In the genomic region with DNA sequence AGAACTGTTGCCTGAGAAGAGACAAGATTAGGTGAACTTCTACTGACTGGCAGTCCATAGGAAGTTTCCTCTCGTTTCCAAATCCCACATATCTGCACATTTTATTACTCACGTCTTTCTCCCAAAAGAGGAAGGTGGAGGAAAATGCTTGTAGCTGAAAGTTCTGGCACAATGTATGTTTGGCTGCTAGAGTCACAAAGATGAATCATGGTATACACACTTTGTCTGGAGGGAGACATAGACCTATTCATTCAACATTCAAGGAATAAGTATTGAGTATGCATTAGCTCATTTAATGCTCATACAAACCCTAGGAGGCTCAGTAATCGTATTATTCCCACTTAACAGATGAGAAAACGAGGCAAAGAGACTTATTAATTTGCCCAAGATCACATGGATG, we compare ENCODE assay signal across 25 cellular contexts.
A peak's percentile ranks its signal among the peaks of the same experiment; 100 is the strongest.
DNase-seq lines count a peak whose midpoint lies in the region; ATAC-seq, FAIRE-seq and TF ChIP-seq lines count a peak whose summit lies in the region.
"Had no signal": no experiment of that assay in that cellular context is flagged by ENCODE, and none has a peak within 500 bp of the region (broad histone marks: within the 10 kb centered on the region; RNA-seq: fewer than 3 reads in every experiment).

No MANE protein-coding gene starts in this region.

- H3K9ac ChIP-seq in IMR-90 (ENCODE audit: low read depth, low read length) = no peak overlapping the region
- H3K9ac ChIP-seq: BLaER1 had no signal

- no CpG with 5 or more reads among the region's 4 CpGs for WGBS in IMR-90 (ENCODE audit: extremely low coverage in 2 of 2, insufficient read length in 1 of 2), 2 experiments
- 61 to 70% (median 70%) methylated on average over 4 of the region's 4 CpGs for WGBS in small intestine, 3 donors

- H3K56ac ChIP-seq in IMR-90 (ENCODE audit: extremely low read depth, insufficient read depth, low read length) = no peak overlapping the region

- no peak overlapping the region for H4K8ac ChIP-seq in IMR-90 (ENCODE audit: low read depth in 2 of 2, low read length in 2 of 2)

- H3K36me3 ChIP-seq in IMR-90 (ENCODE audit: control insufficient read depth, insufficient read depth, low read length) (no peaks in the 10 kb centered on the region), osteoblast (ENCODE audit: insufficient read depth, low read length) (no peaks in the 10 kb centered on the region), small intestine (ENCODE audit: control insufficient read depth in 2 of 2, insufficient read depth in 2 of 2, low read length in 2 of 2) (no peaks in the 10 kb centered on the region)
- H3K36me3 ChIP-seq: BE2C, BLaER1 had no signal

- dilution Hi-C loops in IMR-90 (cut with HindIII; ENCODE audit: low sequenced_read_pairs, unreplicated experiment) = no loop called here

- H3K79me2 ChIP-seq in osteoblast (ENCODE audit: insufficient read depth, low read length) = no peaks in the 10 kb centered on the region

- no peak overlapping the region for H3K27ac ChIP-seq in IMR-90 (ENCODE audit: insufficient read depth, low read length)
- no peak overlapping the region for H3K27ac ChIP-seq in osteoblast (ENCODE audit: low read depth, low read length)
- H3K27ac ChIP-seq in small intestine (ENCODE audit: low read depth in 1 of 2, low read length in 1 of 2) = no peak overlapping the region
- H3K27ac ChIP-seq: BLaER1 had no signal

- DNase-seq in IMR-90 (peak; percentile 36), cardiac fibroblast (ENCODE audit: low read depth in 2 of 2) (peak; percentile 8 to 32), osteoblast (ENCODE audit: insufficient read length, low spot score, missing footprints) (peak; percentile 27), small intestine (no peak)
- DNase-seq: 8988T; ACHN; BE2C; C1 segment of cervical spinal cord; CD4-positive, alpha-beta memory T cell; CD4-positive, CD25-positive, alpha-beta regulatory T cell; CD8-positive, alpha-beta memory T cell; COR-L47; DMS 273 treated with DMSO at 0.1 percent for 48 hours; DMS153; DMS79; DND-41; EL; GDM1 had no signal

- H3K4me2 ChIP-seq in IMR-90 (ENCODE audit: low read depth, low read length) = no peak overlapping the region
- no peak overlapping the region for H3K4me2 ChIP-seq in osteoblast (ENCODE audit: insufficient read depth, low read length)
- H3K4me2 ChIP-seq: BLaER1 had no signal

- H3K4me3 ChIP-seq in IMR-90 (ENCODE audit: insufficient read depth, low read depth, low read length) = no peak overlapping the region
- no peak overlapping the region for H3K4me3 ChIP-seq in cardiac fibroblast (replicated peaks in 1 of 2; ENCODE audit: low read depth in 2 of 2, low read length in 2 of 2)
- H3K4me3 ChIP-seq in osteoblast (ENCODE audit: insufficient read depth, low read length) = no peak overlapping the region
- H3K4me3 ChIP-seq in small intestine (ENCODE audit: low read depth in 1 of 2, low read length in 2 of 2) = no peak overlapping the region
- H3K4me3 ChIP-seq: BLaER1, GM12878 had no signal

- BruUV-seq in IMR-90 (replicated peaks; lab: Mats Ljungman, UMichigan) = no TSS peak

- H3K14ac ChIP-seq in IMR-90 (replicated peaks; ENCODE audit: low read depth, low read length) = no peak overlapping the region

- H2BK5ac ChIP-seq in IMR-90 (ENCODE audit: low read depth, low read length, poor library complexity, severe bottlenecking) = no peak overlapping the region

- CTCF ChIA-PET in IMR-90 (lab: Yijun Ruan, JAX) = no interaction called here

- peak; percentile 53 for ATAC-seq in IMR-90 (ENCODE audit: low read depth)
- ATAC-seq in HG03097 (IDR thresholded peaks at IDR 0.05; ENCODE audit: low FRiP score, unreplicated experiment) = no peak
- no peak for ATAC-seq in GM21528 (IDR thresholded peaks at IDR 0.05; ENCODE audit: low FRiP score, unreplicated experiment)
- ATAC-seq: GM12878 had no signal

- H4K20me1 ChIP-seq in IMR-90 (ENCODE audit: insufficient read depth, low read length) (no peaks in the 10 kb centered on the region), osteoblast (ENCODE audit: insufficient read depth, low read length) (no peaks in the 10 kb centered on the region)
- H4K20me1 ChIP-seq: BLaER1 had no signal

- no peak for FAIRE-seq in small intestine (lab: Jason Lieb, UNC)
- FAIRE-seq: A204.1, GM12878, GM12892, GM18507 had no signal

- intact Hi-C loops in IMR-90 (cut with micrococcal nuclease) = no loop called here

- TF ChIP-seq POLR2A in IMR-90 (IDR thresholded peaks at IDR 0.05; ENCODE audit: low read depth, low read length) = no peak

- no peak overlapping the region for H4K5ac ChIP-seq in IMR-90 (ENCODE audit: low read depth, low read length)

- no peak overlapping the region for H2AK5ac ChIP-seq in IMR-90 (ENCODE audit: low read depth, low read length)

- H4K91ac ChIP-seq in IMR-90 (ENCODE audit: insufficient read depth, low read depth, low read length) = no peak overlapping the region

- POLR2A ChIA-PET in IMR-90 (lab: Charles Lee; ENCODE audit: unreplicated experiment) = no interaction called here

- H3K4me1 ChIP-seq in IMR-90 (ENCODE audit: control insufficient read depth, insufficient read depth, low read length) (no peaks in the 10 kb centered on the region), osteoblast (ENCODE audit: insufficient read depth, low read length) (no peaks in the 10 kb centered on the region), small intestine (ENCODE audit: control insufficient read depth in 2 of 2, insufficient read depth in 1 of 2, low read depth in 1 of 2, low read length in 1 of 2) (no peaks in the 10 kb centered on the region)
- H3K4me1 ChIP-seq: BE2C, BLaER1 had no signal

- H3K18ac ChIP-seq in IMR-90 (ENCODE audit: low read depth, low read length) = no peak overlapping the region

- H2BK20ac ChIP-seq in IMR-90 (ENCODE audit: low read depth, low read length) = no peak overlapping the region

- H3K27me3 ChIP-seq in IMR-90 (ENCODE audit: control insufficient read depth, insufficient read depth, low read length) (peaks cover 15% of the 10 kb centered on the region), osteoblast (ENCODE audit: insufficient read depth, low read length) (peaks cover 6% of the 10 kb centered on the region), small intestine (ENCODE audit: control insufficient read depth in 2 of 2, insufficient read depth in 2 of 2, low read length in 2 of 2) (no peaks in the 10 kb centered on the region)
- H3K27me3 ChIP-seq: BE2C, BLaER1 had no signal

- no peak overlapping the region for H3K23ac ChIP-seq in IMR-90 (ENCODE audit: low read depth, low read length)

- H2BK15ac ChIP-seq in IMR-90 (ENCODE audit: low read depth, low read length) = no peak overlapping the region

- no peaks in the 10 kb centered on the region for H3K9me1 ChIP-seq in IMR-90 (ENCODE audit: insufficient read depth, low read length)

- H2AK9ac ChIP-seq in IMR-90 (replicated peaks; ENCODE audit: low read depth, low read length, poor library complexity) = no peak overlapping the region

- no peak overlapping the region for H2BK120ac ChIP-seq in IMR-90 (ENCODE audit: low read depth, low read length)

- no peak overlapping the region for H3K4ac ChIP-seq in IMR-90 (ENCODE audit: low read depth, low read length)

- in situ Hi-C loops in IMR-90 (cut with MboI; ENCODE audit: low sequenced_read_pairs) = no loop called here

- no peak for TF ChIP-seq CTCF in IMR-90 (conservative IDR thresholded peaks at IDR 0.05; ENCODE audit: low read depth, low read length)
- no peak for TF ChIP-seq CTCF in cardiac fibroblast (IDR thresholded peaks at IDR 0.05; ENCODE audit: low read depth, low read length)
- TF ChIP-seq CTCF in osteoblast (IDR thresholded peaks at IDR 0.05; ENCODE audit: extremely low read depth, low read depth, low read length) = no peak

- H3K79me1 ChIP-seq in IMR-90 (ENCODE audit: low read depth in 1 of 2, low read length in 2 of 2) = no peaks in the 10 kb centered on the region

- H2AFZ ChIP-seq in IMR-90 (replicated peaks; ENCODE audit: low read length, poor library complexity) (no peak overlapping the region), osteoblast (ENCODE audit: low read length) (no peak overlapping the region)

- H3K9me3 ChIP-seq in IMR-90 (ENCODE audit: control insufficient read depth, insufficient read depth, low read length) = peaks cover 1% of the 10 kb centered on the region; the same call in 1 of the 2 replicates
- H3K9me3 ChIP-seq in osteoblast (ENCODE audit: low read depth, low read length) = no peaks in the 10 kb centered on the region
- H3K9me3 ChIP-seq in small intestine (ENCODE audit: control insufficient read depth, low read depth) = no peaks in the 10 kb centered on the region
- H3K9me3 ChIP-seq: BE2C had no signal

- no peak for TF ChIP-seq RAD21 in IMR-90 (IDR thresholded peaks at IDR 0.05; ENCODE audit: low read length)

TF ChIP-seq in IMR-90, 13 proteins besides CTCF, POLR2A, EP300 and RAD21:
- TF ChIP-seq NFE2L2 (IDR thresholded peaks at IDR 0.05; ENCODE audit: low read depth, low read length) = no peak
- TF ChIP-seq BHLHE40 (IDR thresholded peaks at IDR 0.05; ENCODE audit: low read depth, low read length) = no peak
- TF ChIP-seq, protein P1, sequence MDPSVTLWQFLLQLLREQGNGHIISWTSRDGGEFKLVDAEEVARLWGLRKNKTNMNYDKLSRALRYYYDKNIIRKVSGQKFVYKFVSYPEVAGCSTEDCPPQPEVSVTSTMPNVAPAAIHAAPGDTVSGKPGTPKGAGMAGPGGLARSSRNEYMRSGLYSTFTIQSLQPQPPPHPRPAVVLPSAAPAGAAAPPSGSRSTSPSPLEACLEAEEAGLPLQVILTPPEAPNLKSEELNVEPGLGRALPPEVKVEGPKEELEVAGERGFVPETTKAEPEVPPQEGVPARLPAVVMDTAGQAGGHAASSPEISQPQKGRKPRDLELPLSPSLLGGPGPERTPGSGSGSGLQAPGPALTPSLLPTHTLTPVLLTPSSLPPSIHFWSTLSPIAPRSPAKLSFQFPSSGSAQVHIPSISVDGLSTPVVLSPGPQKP (IDR thresholded peaks at IDR 0.05; ENCODE audit: borderline replicate concordance, low read depth, low read length) = no peak
- no peak for TF ChIP-seq MXI1 (IDR thresholded peaks at IDR 0.05; ENCODE audit: borderline replicate concordance, low read depth, low read length)
- TF ChIP-seq FOS (IDR thresholded peaks at IDR 0.05; ENCODE audit: low read depth, low read length) = no peak
- no peak for TF ChIP-seq CEBPB (IDR thresholded peaks at IDR 0.05; ENCODE audit: low read depth, low read length)
- TF ChIP-seq MAFK (IDR thresholded peaks at IDR 0.05; ENCODE audit: low read depth, low read length) = no peak
- no peak for TF ChIP-seq MAZ (IDR thresholded peaks at IDR 0.05; ENCODE audit: borderline replicate concordance, low read depth, low read length)
- TF ChIP-seq RFX5 (IDR thresholded peaks at IDR 0.05; ENCODE audit: low read depth, low read length) = no peak
- TF ChIP-seq, protein P2, sequence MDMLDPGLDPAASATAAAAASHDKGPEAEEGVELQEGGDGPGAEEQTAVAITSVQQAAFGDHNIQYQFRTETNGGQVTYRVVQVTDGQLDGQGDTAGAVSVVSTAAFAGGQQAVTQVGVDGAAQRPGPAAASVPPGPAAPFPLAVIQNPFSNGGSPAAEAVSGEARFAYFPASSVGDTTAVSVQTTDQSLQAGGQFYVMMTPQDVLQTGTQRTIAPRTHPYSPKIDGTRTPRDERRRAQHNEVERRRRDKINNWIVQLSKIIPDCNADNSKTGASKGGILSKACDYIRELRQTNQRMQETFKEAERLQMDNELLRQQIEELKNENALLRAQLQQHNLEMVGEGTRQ (IDR thresholded peaks at IDR 0.05; ENCODE audit: low read depth, low read length) = no peak
